12 cellular contexts compared by ENCODE assay signal in genomic region chr5:54644226-54644625, GRCh38.
DNase-seq lines count a peak whose midpoint lies in the region; ATAC-seq and TF ChIP-seq lines count a peak whose summit lies in the region.
"Had no signal": no experiment of that assay in that cellular context is flagged by ENCODE, and none has a peak within 500 bp of the region (broad histone marks: within the 10 kb centered on the region; RNA-seq: fewer than 3 reads in every experiment).

No MANE protein-coding gene starts in this region.

- ATAC-seq in naive thymus-derived CD4-positive, alpha-beta T cell, result no peak
- no peak for ATAC-seq in left colon
- ATAC-seq: body of pancreas had no signal

- DNase-seq in LHCN-M2 (ENCODE audit: low read depth), result peak; percentile 93
- peak; percentile 94 for DNase-seq in mammary epithelial cell
- DNase-seq in naive thymus-derived CD4-positive, alpha-beta T cell, result no peak
- no peak for DNase-seq in left ventricle myocardium inferior
- DNase-seq in anterior cingulate cortex (lab: John Stamatoyannopoulos, UW), result no peak
- DNase-seq in activated naive CD4-positive, alpha-beta T cell treated with Interleukin-2 at 50 U/mL for 16 hours, result no peak
- DNase-seq in left colon, result no peak
- DNase-seq: activated CD4-positive, alpha-beta T cell treated with anti-CD3 and anti-CD28 coated beads, Interleukin-2, amount 50 U/mL, for 1 hour; body of pancreas; DMS 273 treated with DMSO at 0.1 percent for 48 hours; NCI-H2081 had no signal

- H3K36me3 ChIP-seq in BLaER1 (no peaks in the 10 kb centered on the region), mammary epithelial cell (ENCODE audit: insufficient read depth, low read length) (no peaks in the 10 kb centered on the region), left ventricle myocardium inferior (no peaks in the 10 kb centered on the region)
- H3K36me3 ChIP-seq in naive thymus-derived CD4-positive, alpha-beta T cell (ENCODE audit: control insufficient read depth in 2 of 3, insufficient read depth in 3 of 3, low read length in 3 of 3), result no peaks in the 10 kb centered on the region

- CTCF ChIA-PET in mammary epithelial cell (lab: Charles Lee; ENCODE audit: low non-redundant PET), result interaction anchor here (0.5 kb wide), 1 partner anchor 401 kb away, joined by 3 read pairs; no protein-coding TSS in a partner anchor
- CTCF ChIA-PET in naive thymus-derived CD4-positive, alpha-beta T cell (lab: Charles Lee), result interaction anchor here (1.5 kb wide), 2 partner anchors 154 to 201 kb away, joined by 3 to 5 read pairs; no protein-coding TSS in a partner anchor

- WGBS in mammary epithelial cell (ENCODE audit: low coverage, missing lambda C conversion rate), result 0% methylated on average over 4 of the region's 4 CpGs

- H3K36me3 Mint-ChIP-seq in naive thymus-derived CD4-positive, alpha-beta T cell, result peaks cover 0 to 14% (median 8%) of the 10 kb centered on the region in 5 donors

- H3K9me3 ChIP-seq in BLaER1 (peaks cover 9% of the 10 kb centered on the region), mammary epithelial cell (replicated peaks; ENCODE audit: insufficient read depth, low read length) (no peaks in the 10 kb centered on the region), left ventricle myocardium inferior (replicated peaks) (no peaks in the 10 kb centered on the region)
- no peaks in the 10 kb centered on the region for H3K9me3 ChIP-seq in naive thymus-derived CD4-positive, alpha-beta T cell (ENCODE audit: control insufficient read depth in 2 of 3, low read length in 3 of 3)
- H3K9me3 ChIP-seq: body of pancreas had no signal

- H3K4me1 Mint-ChIP-seq in naive thymus-derived CD4-positive, alpha-beta T cell, result peaks cover 41 to 71% (median 58%) of the 10 kb centered on the region in 7 donors

- no peaks in the 10 kb centered on the region for H3K27me3 Mint-ChIP-seq in naive thymus-derived CD4-positive, alpha-beta T cell

- H3K9ac ChIP-seq in BLaER1 (no peak overlapping the region), mammary epithelial cell (ENCODE audit: insufficient read depth, low read length) (peak overlapping the region; percentile 58)

- peak overlapping the region; percentile 46 for H2AFZ ChIP-seq in mammary epithelial cell (ENCODE audit: low read depth, low read length)

- TF ChIP-seq CTCF in mammary epithelial cell (conservative IDR thresholded peaks at IDR 0.05 in 1 of 2, IDR thresholded peaks at IDR 0.05 in 1 of 2; ENCODE audit: extremely low read depth in 1 of 2, insufficient read depth in 1 of 2, low read depth in 1 of 2, low read length in 2 of 2), result no peak
- no peak for TF ChIP-seq CTCF in left ventricle myocardium inferior (IDR thresholded peaks at IDR 0.05; ENCODE audit: borderline replicate concordance)

- H3K4me3 ChIP-seq in BLaER1 (no peak overlapping the region), mammary epithelial cell (replicated peaks in 1 of 3; ENCODE audit: insufficient read depth in 1 of 3, low read depth in 2 of 3, low read length in 3 of 3) (no peak overlapping the region), left ventricle myocardium inferior (no peak overlapping the region)
- no peak overlapping the region for H3K4me3 ChIP-seq in naive thymus-derived CD4-positive, alpha-beta T cell (ENCODE audit: low read length)
- H3K4me3 ChIP-seq: body of pancreas had no signal

- H3K4me3 Mint-ChIP-seq in naive thymus-derived CD4-positive, alpha-beta T cell, result peak overlapping the region in 3 of 10 donors; percentile 20 to 80 (median 29)

- peak overlapping the region; percentile 81 for H3K4me2 ChIP-seq in BLaER1
- H3K4me2 ChIP-seq in mammary epithelial cell (ENCODE audit: insufficient read depth, low read depth, low read length), result peak overlapping the region; percentile 51

- no TSS peak for BruUV-seq in mammary epithelial cell (replicated peaks; lab: Mats Ljungman, UMichigan)

- peak overlapping the region in 8 of 9 donors; percentile 40 to 99 (median 86) for H3K27ac Mint-ChIP-seq in naive thymus-derived CD4-positive, alpha-beta T cell

- dilution Hi-C loops in mammary epithelial cell (cut with HindIII; ENCODE audit: low sequenced_read_pairs), result no loop called here

- peaks cover 56% of the 10 kb centered on the region for H3K4me1 ChIP-seq in BLaER1
- peaks cover 42% of the 10 kb centered on the region for H3K4me1 ChIP-seq in mammary epithelial cell (ENCODE audit: insufficient read depth, low read length)
- H3K4me1 ChIP-seq in naive thymus-derived CD4-positive, alpha-beta T cell (ENCODE audit: control insufficient read depth in 2 of 2, insufficient read depth in 2 of 2, low read length in 2 of 2), result peaks cover 44 to 48% of the 10 kb centered on the region in 2 donors
- peaks cover 35% of the 10 kb centered on the region for H3K4me1 ChIP-seq in left ventricle myocardium inferior
- H3K4me1 ChIP-seq: body of pancreas had no signal

- no peaks in the 10 kb centered on the region for H3K27me3 ChIP-seq in BLaER1
- no peaks in the 10 kb centered on the region for H3K27me3 ChIP-seq in mammary epithelial cell (ENCODE audit: insufficient read depth, low read length)
- H3K27me3 ChIP-seq in naive thymus-derived CD4-positive, alpha-beta T cell (ENCODE audit: control insufficient read depth in 2 of 2, insufficient read depth in 2 of 2, low read length in 2 of 2), result no peaks in the 10 kb centered on the region
- H3K27me3 ChIP-seq in left ventricle myocardium inferior (ENCODE audit: low read depth), result no peaks in the 10 kb centered on the region
- H3K27me3 ChIP-seq: body of pancreas had no signal

- H3K79me2 ChIP-seq in mammary epithelial cell (ENCODE audit: insufficient read depth, low read length), result no peaks in the 10 kb centered on the region

- peaks cover 0 to 11% (median 4%) of the 10 kb centered on the region in 11 donors for H3K9me3 Mint-ChIP-seq in naive thymus-derived CD4-positive, alpha-beta T cell

- intact Hi-C loops in mammary epithelial cell (cut with micrococcal nuclease) (loop anchor here (10.0 kb wide), 1 partner anchor 201 kb away; no protein-coding TSS in a partner anchor), left ventricle myocardium inferior (cut with micrococcal nuclease) (no loop called here), left colon (cut with DNase I, micrococcal nuclease) (no loop called here)
- intact Hi-C loops in naive thymus-derived CD4-positive, alpha-beta T cell (cut with micrococcal nuclease), result loop anchor here in 1 of 2 donors (10.0 kb wide), 1 partner anchor 201 kb away; no protein-coding TSS in a partner anchor

- H4K20me1 ChIP-seq in BLaER1 (no peaks in the 10 kb centered on the region), mammary epithelial cell (ENCODE audit: insufficient read depth, low read length) (no peaks in the 10 kb centered on the region)

- POLR2A ChIA-PET in naive thymus-derived CD4-positive, alpha-beta T cell (lab: Charles Lee), result interaction anchor here (1.0 to 1.3 kb wide), 4 partner anchors 20 to 127 kb away, joined by 3 to 8 read pairs (median 4); partner anchors contain the start of gene SNX18

- in situ Hi-C loops in mammary epithelial cell (cut with MboI; ENCODE audit: low sequenced_read_pairs in 2 of 2), result no loop called here

- H3K27ac ChIP-seq in BLaER1 (no peak overlapping the region; the same call in 1 of the 2 replicates), mammary epithelial cell (ENCODE audit: insufficient read depth, low read depth, low read length) (peak overlapping the region; percentile 91), left ventricle myocardium inferior (replicated peaks) (no peak overlapping the region)
- no peak overlapping the region for H3K27ac ChIP-seq in naive thymus-derived CD4-positive, alpha-beta T cell (ENCODE audit: low read depth, low read length)
- H3K27ac ChIP-seq: body of pancreas had no signal

Comparison
In these comparisons a context has a peak if more than half of its experiments do, and no peak if none do; other contexts are left out.
1. DNase-seq: peak in LHCN-M2 (single experiment) and mammary epithelial cell (single experiment); none in naive thymus-derived CD4-positive, alpha-beta T cell (0 of 9), left ventricle myocardium inferior (single experiment), anterior cingulate cortex (0 of 58), activated naive CD4-positive, alpha-beta T cell treated with Interleukin-2 at 50 U/mL for 16 hours (single experiment) and left colon (0 of 2).